ENCODE assay signal across 17 cellular contexts in genomic region chr1:111483166-111483565, GRCh38. TPM values are rescaled to one million over a fixed set of nuclear protein-coding genes. Genes with fewer than 3 reads are reported as not detected.
"Had no signal": no experiment of that assay in that cellular context is flagged by ENCODE, and none has a peak within 500 bp of the region (broad histone marks: within the 10 kb centered on the region; RNA-seq: fewer than 3 reads in every experiment).

No MANE protein-coding gene starts in this region.

- H3K4me1 ChIP-seq: colonic mucosa, esophagus squamous epithelium had no signal

- H3K4me3 ChIP-seq: colonic mucosa, esophagus squamous epithelium, upper lobe of left lung had no signal

- H3K27me3 ChIP-seq: colonic mucosa, esophagus squamous epithelium, upper lobe of left lung had no signal

- H3K27ac Mint-ChIP-seq: activated T-helper 1 cell treated with anti-CD3 and anti-CD28 coated beads, Interleukin-12 subunit alpha, Interleukin-12 subunit beta, Interleukin-2, Interleukin-4 antibody, amounts not matched to agents 30 ng/mL and 10 ng/mL and 1 ng/mL, durations not matched to agents 14 hours and 24 hours and 36 hours had no signal

- ATAC-seq: left colon; naive thymus-derived CD8-positive, alpha-beta T cell; T-cell had no signal

- H3K9me3 Mint-ChIP-seq: activated T-helper 1 cell treated with anti-CD3 and anti-CD28 coated beads, Interleukin-12 subunit alpha, Interleukin-12 subunit beta, Interleukin-2, Interleukin-4 antibody, amounts not matched to agents 30 ng/mL and 10 ng/mL and 1 ng/mL, durations not matched to agents 14 hours and 24 hours and 36 hours; naive thymus-derived CD8-positive, alpha-beta T cell had no signal

- H3K27me3 Mint-ChIP-seq: naive thymus-derived CD8-positive, alpha-beta T cell; T-cell had no signal

- H3K27ac ChIP-seq: colonic mucosa, esophagus squamous epithelium, upper lobe of left lung had no signal

- DNase-seq: activated CD4-positive, CD25-positive, alpha-beta regulatory T cell treated with anti-CD3 and anti-CD28 coated beads, Interleukin-2, amount 50 U/mL, for 72 hours; central memory CD4-positive, alpha-beta T cell; colonic mucosa; esophagus squamous epithelium; left colon; naive thymus-derived CD8-positive, alpha-beta T cell; retina; SK-N-SH; stimulated activated CD4-positive, alpha-beta T cell treated with anti-CD3 and anti-CD28 coated beads, Interleukin-15, amount 100 ng/mL, for 24 hours; stimulated activated CD4-positive, alpha-beta T cell treated with anti-CD3 and anti-CD28 coated beads, Interleukin-4, amount 100 ng/mL, for 1 hour; stimulated activated naive CD4-positive, alpha-beta T cell treated with Interleukin-2 at 50 U/mL for 16 hours; T-cell; T1000; upper lobe of left lung had no signal

- H3K9me3 ChIP-seq: colonic mucosa, esophagus squamous epithelium, SK-N-SH, upper lobe of left lung had no signal

- H3K36me3 ChIP-seq: colonic mucosa, esophagus squamous epithelium had no signal

- H3K4me3 Mint-ChIP-seq: activated T-helper 1 cell treated with anti-CD3 and anti-CD28 coated beads, Interleukin-12 subunit alpha, Interleukin-12 subunit beta, Interleukin-2, Interleukin-4 antibody, amounts not matched to agents 30 ng/mL and 10 ng/mL and 1 ng/mL, durations not matched to agents 14 hours and 24 hours and 36 hours; naive thymus-derived CD8-positive, alpha-beta T cell; T-cell had no signal

RNA-seq across cellular contexts. Expression of gene ADORA3, which starts 20.3 kb away (rescaled TPM):
- total RNA-seq: activated CD8-positive, alpha-beta memory T cell treated with anti-CD3 and anti-CD28 coated beads for 36 hours; lung microvascular endothelial cell had no signal

RNA-seq across cellular contexts. Expression of gene TMIGD3, which starts 20.3 kb away (rescaled TPM):
- total RNA-seq: activated T-helper 1 cell treated with anti-CD3 and anti-CD28 coated beads, Interleukin-12 subunit alpha, Interleukin-12 subunit beta, Interleukin-2, Interleukin-4 antibody, amounts not matched to agents 30 ng/mL and 10 ng/mL and 1 ng/mL, durations not matched to agents 14 hours and 24 hours and 36 hours; lung microvascular endothelial cell; naive thymus-derived CD8-positive, alpha-beta T cell; T-cell had no signal
